ENCODE assay signal across 7 cellular contexts in genomic region chrX:23773601-23774175, GRCh38. TPM values are rescaled to one million over a fixed set of nuclear protein-coding genes. Genes with fewer than 3 reads are reported as not detected.
DNase-seq lines count a peak whose midpoint lies in the region; ATAC-seq and TF ChIP-seq lines count a peak whose summit lies in the region.

No MANE protein-coding gene starts in this region.

- peak overlapping the region; percentile 56 for H3K4me3 Mint-ChIP-seq in central memory CD8-positive, alpha-beta T cell

- no peaks in the 10 kb centered on the region for H3K79me2 ChIP-seq in OCI-LY7 (ENCODE audit: insufficient read depth, low read depth, low read length)

- H3K27me3 ChIP-seq in esophagus muscularis mucosa, result no peaks in the 10 kb centered on the region

- no peaks in the 10 kb centered on the region for H3K9me2 ChIP-seq in OCI-LY7 (ENCODE audit: insufficient read depth, low read length)

- peak; percentile 76 for ATAC-seq in GM19023 (IDR thresholded peaks at IDR 0.05; ENCODE audit: unreplicated experiment)
- ATAC-seq in HG02852 (IDR thresholded peaks at IDR 0.05; ENCODE audit: unreplicated experiment), result peak; percentile 82
- ATAC-seq in central memory CD8-positive, alpha-beta T cell (replicated peaks; ENCODE audit: extremely low read depth, poor library complexity, severe bottlenecking), result peak; percentile 99
- ATAC-seq in sciatic nerve, result no peak

- BruUV-seq in OCI-LY7 (replicated peaks; lab: Mats Ljungman, UMichigan), result no TSS peak

- H3K4me3 ChIP-seq in OCI-LY7 (ENCODE audit: low read depth, low read length, poor library complexity, severe bottlenecking) (peak overlapping the region; percentile 20), esophagus muscularis mucosa (no peak overlapping the region)

- CTCF ChIA-PET in OCI-LY7 (lab: Charles Lee; ENCODE audit: unreplicated experiment), result no interaction called here

- H3K27ac ChIP-seq in OCI-LY7 (ENCODE audit: low read depth, low read length, poor library complexity, severe bottlenecking) (peak overlapping the region; percentile 66), esophagus muscularis mucosa (replicated peaks in 1 of 4) (no peak overlapping the region)

- TF ChIP-seq EP300 in esophagus muscularis mucosa (IDR thresholded peaks at IDR 0.05), result no peak

- H3K36me3 ChIP-seq in OCI-LY7 (ENCODE audit: insufficient read depth, low read length) (no peaks in the 10 kb centered on the region), esophagus muscularis mucosa (no peaks in the 10 kb centered on the region)

- no peaks in the 10 kb centered on the region for H3K9me3 Mint-ChIP-seq in central memory CD8-positive, alpha-beta T cell

- intact Hi-C loops in OCI-LY7 (cut with micrococcal nuclease; ENCODE audit: unreplicated experiment), result no loop called here
- intact Hi-C loops in sciatic nerve (cut with DNase I), result no loop called here
- intact Hi-C loops in esophagus muscularis mucosa (cut with DNase I), result no loop called here

- H2AFZ ChIP-seq in OCI-LY7 (ENCODE audit: low read length), result peak overlapping the region; percentile 74; the same call in 1 of the 2 replicates

- peak overlapping the region; percentile 95 for H3K27ac Mint-ChIP-seq in central memory CD8-positive, alpha-beta T cell (ENCODE audit: low read depth)

- no peaks in the 10 kb centered on the region for H3K36me3 Mint-ChIP-seq in central memory CD8-positive, alpha-beta T cell (ENCODE audit: insufficient read depth)

- peak overlapping the region; percentile 56 for H3K4me2 ChIP-seq in OCI-LY7 (ENCODE audit: low read length)

- H3K27me3 Mint-ChIP-seq in central memory CD8-positive, alpha-beta T cell, result no peaks in the 10 kb centered on the region

- WGBS in esophagus muscularis mucosa, result 71% methylated on average over 3 of the region's 3 CpGs

- no peaks in the 10 kb centered on the region for H3K9me3 ChIP-seq in OCI-LY7 (ENCODE audit: low read length)
- H3K9me3 ChIP-seq in esophagus muscularis mucosa, result no peaks in the 10 kb centered on the region

- DNase-seq in OCI-LY7 (ENCODE audit: low spot score) (peak; percentile 71), HCEC 1CT (no peak), sciatic nerve (ENCODE audit: low spot score) (no peak), esophagus muscularis mucosa (ENCODE audit: extremely low spot score) (no peak)
- DNase-seq in central memory CD8-positive, alpha-beta T cell (ENCODE audit: low spot score in 2 of 2), result peak in 1 of 2 donors; percentile 41

- TF ChIP-seq CTCF in OCI-LY7 (conservative IDR thresholded peaks at IDR 0.05; ENCODE audit: low read length) (no peak), esophagus muscularis mucosa (IDR thresholded peaks at IDR 0.05) (no peak)

- H3K4me1 ChIP-seq in OCI-LY7 (ENCODE audit: insufficient read depth, low read length, poor library complexity, severe bottlenecking) (peaks cover 32% of the 10 kb centered on the region), esophagus muscularis mucosa (no peaks in the 10 kb centered on the region)

- no peaks in the 10 kb centered on the region for H3K4me1 Mint-ChIP-seq in central memory CD8-positive, alpha-beta T cell

- no peaks in the 10 kb centered on the region for H4K20me1 ChIP-seq in OCI-LY7 (ENCODE audit: insufficient read depth, low read length)

- no peak for TF ChIP-seq POLR2A in esophagus muscularis mucosa (IDR thresholded peaks at IDR 0.05; ENCODE audit: low read depth)

- POLR2A ChIA-PET in OCI-LY7 (lab: Charles Lee), result no interaction called here

RNA-seq across cellular contexts. Expression of gene SAT1, which starts 9.3 kb away (rescaled TPM):
- total RNA-seq in OCI-LY7 (2014; rRNA removed; shearing (Covaris generic)), result 46.9 and 75.9 TPM in 2 replicates
- total RNA-seq in OCI-LY7 (2022), result 50.7 and 56.8 TPM in 2 replicates
- total RNA-seq in sciatic nerve, result 417 TPM
- 100 to 1,000 TPM; 152 to 621 (median 206) TPM for total RNA-seq in esophagus muscularis mucosa

RNA-seq across cellular contexts. Expression of gene ACOT9, which starts 30.6 kb away (rescaled TPM):
- 9.0 and 10.6 TPM in 2 replicates for total RNA-seq in OCI-LY7 (2014; rRNA removed; shearing (Covaris generic))
- total RNA-seq in OCI-LY7 (2022), result 1.9 and 2.1 TPM in 2 replicates
- 42.4 TPM for total RNA-seq in sciatic nerve
- total RNA-seq in esophagus muscularis mucosa, result 10 to 100 TPM; 46.3 to 63.8 (median 52.3) TPM
